17 cellular contexts compared by ENCODE assay signal in genomic region chr9:110364451-110364850, GRCh38.
"Had no signal": no experiment of that assay in that cellular context is flagged by ENCODE, and none has a peak within 500 bp of the region (broad histone marks: within the 10 kb centered on the region; RNA-seq: fewer than 3 reads in every experiment).

No MANE protein-coding gene starts in this region.

- H3K4me3 ChIP-seq: lung, pancreas, smooth muscle cell had no signal

- DNase-seq: effector memory CD4-positive, alpha-beta T cell; foreskin keratinocyte; immature natural killer cell; kidney; left cardiac atrium; left ventricle myocardium superior; mesenchymal stem cell; midbrain; naive B cell; occipital lobe; pancreas; right cardiac atrium; stimulated activated CD4-positive, alpha-beta T cell treated with anti-CD3 and anti-CD28 coated beads, Interleukin-2, amount 100 ng/mL, for 48 hours; stimulated activated naive CD4-positive, alpha-beta T cell treated with Interleukin-2 at 50 U/mL for 16 hours; trophoblast cell had no signal

- ATAC-seq: foreskin keratinocyte, left cardiac atrium, left ventricle myocardium superior, pancreas, right cardiac atrium had no signal
